14 cellular contexts compared by ENCODE assay signal in the genomic region with DNA sequence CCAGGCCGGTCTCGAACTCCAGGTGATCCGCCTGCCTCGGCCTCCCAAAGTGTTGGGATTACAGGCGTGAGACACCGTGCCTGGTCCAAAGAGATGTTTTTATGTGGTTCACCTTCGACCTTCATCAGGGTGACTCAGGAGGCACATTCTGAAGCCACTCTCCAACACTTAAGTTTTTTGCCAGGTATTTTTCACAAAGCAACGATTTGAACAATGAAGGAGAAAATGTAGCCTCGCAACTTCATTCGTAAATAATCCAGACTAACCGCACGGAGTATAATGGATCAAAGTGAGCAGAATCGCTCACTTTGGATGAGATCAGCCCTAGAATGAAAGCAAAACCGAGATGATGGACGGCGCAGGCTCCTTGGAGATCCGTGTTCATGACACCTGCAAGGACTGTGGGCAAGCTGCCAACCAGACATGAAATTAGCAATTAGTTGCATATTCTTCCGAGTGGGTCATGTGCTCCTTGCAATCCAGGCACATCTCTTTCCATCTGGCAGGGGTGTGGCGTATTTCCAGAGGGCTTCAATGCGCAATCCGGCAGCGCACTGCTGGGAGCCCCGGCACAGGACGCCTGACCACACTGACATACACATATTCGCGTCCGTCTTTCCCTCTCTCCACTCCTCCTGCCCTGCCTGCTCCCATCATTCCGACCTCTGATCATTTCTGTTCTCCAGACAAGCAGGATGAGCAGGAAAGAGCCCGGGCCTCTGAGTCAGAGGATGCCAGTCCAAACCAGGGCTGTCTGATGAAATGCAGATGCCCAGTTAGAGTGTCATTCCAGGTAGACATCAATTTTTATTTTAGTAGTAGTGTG.
DNase-seq lines count a peak whose midpoint lies in the region; ATAC-seq and TF ChIP-seq lines count a peak whose summit lies in the region.
"Had no signal": no experiment of that assay in that cellular context is flagged by ENCODE, and none has a peak within 500 bp of the region (broad histone marks: within the 10 kb centered on the region; RNA-seq: fewer than 3 reads in every experiment).

No MANE protein-coding gene starts in this region.

- no peak overlapping the region for H2AFZ ChIP-seq in smooth muscle cell (ENCODE audit: low read depth)

- H3K27me3 ChIP-seq in body of pancreas (no peaks in the 10 kb centered on the region), smooth muscle cell (ENCODE audit: low read depth) (no peaks in the 10 kb centered on the region)
- H3K27me3 ChIP-seq: brain microvascular endothelial cell, gastrocnemius medialis had no signal

- TF ChIP-seq POLR2A in body of pancreas (IDR thresholded peaks at IDR 0.05) = no peak

- no peak overlapping the region for H3K4me3 ChIP-seq in body of pancreas
- no peak overlapping the region for H3K4me3 ChIP-seq in smooth muscle cell
- H3K4me3 ChIP-seq: gastrocnemius medialis, mucosa of descending colon had no signal

- H3F3A ChIP-seq in smooth muscle cell (ENCODE audit: low read depth) = no peaks in the 10 kb centered on the region

- H3K27ac ChIP-seq in body of pancreas = peak overlapping the region in 3 of 4 donors; percentile 47 to 81 (median 78)
- peak overlapping the region; percentile 79 for H3K27ac ChIP-seq in smooth muscle cell (ENCODE audit: low read depth)
- H3K27ac ChIP-seq: brain microvascular endothelial cell, gastrocnemius medialis, VCaP had no signal

- no peak overlapping the region for H3K4me2 ChIP-seq in smooth muscle cell

- no peaks in the 10 kb centered on the region for H4K20me1 ChIP-seq in smooth muscle cell (ENCODE audit: low read depth)

- ATAC-seq in body of pancreas (no peak), HG03520 (IDR thresholded peaks at IDR 0.05; ENCODE audit: unreplicated experiment) (no peak), HG03378 (IDR thresholded peaks at IDR 0.05; ENCODE audit: unreplicated experiment) (no peak)
- ATAC-seq: gastrocnemius medialis had no signal

- H3K36me3 ChIP-seq in body of pancreas (replicated peaks in 1 of 2; ENCODE audit: insufficient read depth in 1 of 2, low read depth in 2 of 2) (no peaks in the 10 kb centered on the region), smooth muscle cell (ENCODE audit: low read depth) (no peaks in the 10 kb centered on the region)
- H3K36me3 ChIP-seq: brain microvascular endothelial cell, gastrocnemius medialis had no signal

- peak overlapping the region; percentile 37 for H3K9ac ChIP-seq in smooth muscle cell (ENCODE audit: low read depth)

- DNase-seq in DMS153 (lab: John Stamatoyannopoulos, UW) = peak; percentile 43
- no peak for DNase-seq in DMS153 treated with DMSO at 0.1 percent for 48 hours (lab: John Stamatoyannopoulos, UW; ENCODE audit: unreplicated experiment)
- peak; percentile 79 for DNase-seq in NCI-H2171 treated with DMSO at 0.1 percent for 48 hours (lab: John Stamatoyannopoulos, UW)
- peak in 2 of 4 donors; percentile 17 to 19 for DNase-seq in body of pancreas
- no peak for DNase-seq in smooth muscle cell (lab: John Stamatoyannopoulos, UW; ENCODE audit: unreplicated experiment)
- no peak for DNase-seq in SIG-M5 (lab: John Stamatoyannopoulos, UW)
- DNase-seq: 8988T; brain microvascular endothelial cell; CD8-positive, alpha-beta memory T cell; gastrocnemius medialis had no signal

- H3K79me2 ChIP-seq in smooth muscle cell (ENCODE audit: low read depth) = no peaks in the 10 kb centered on the region

- no peaks in the 10 kb centered on the region for H3K4me1 ChIP-seq in body of pancreas
- H3K4me1 ChIP-seq in smooth muscle cell (ENCODE audit: low read depth) = no peaks in the 10 kb centered on the region
- H3K4me1 ChIP-seq: gastrocnemius medialis had no signal

- H3K9me3 ChIP-seq in body of pancreas = no peaks in the 10 kb centered on the region
- no peaks in the 10 kb centered on the region for H3K9me3 ChIP-seq in smooth muscle cell (replicated peaks; ENCODE audit: low read depth)
- H3K9me3 ChIP-seq: gastrocnemius medialis, mucosa of descending colon had no signal

- WGBS in body of pancreas, 2 donors = 81 to 86% methylated on average over 29 of the region's 29 CpGs
- WGBS in smooth muscle cell (ENCODE audit: low lambda C conversion rate) = 76% methylated on average over 29 of the region's 29 CpGs

- no peak for TF ChIP-seq CTCF in body of pancreas (IDR thresholded peaks at IDR 0.05)
- no peak for TF ChIP-seq CTCF in smooth muscle cell (IDR thresholded peaks at IDR 0.05; ENCODE audit: borderline replicate concordance, insufficient read depth, poor library complexity, severe bottlenecking)

- intact Hi-C loops in body of pancreas (cut with DNase I) = no loop called here

Comparison
In these comparisons a context has a peak if more than half of its experiments do, and no peak if none do; other contexts are left out.
1. DNase-seq: peak in DMS153 (single experiment) and NCI-H2171 treated with DMSO at 0.1 percent for 48 hours (single experiment); none in DMS153 treated with DMSO at 0.1 percent for 48 hours (single experiment), smooth muscle cell (single experiment) and SIG-M5 (single experiment).